Comparison of ENCODE assay signal across 9 cellular contexts in the genomic region with DNA sequence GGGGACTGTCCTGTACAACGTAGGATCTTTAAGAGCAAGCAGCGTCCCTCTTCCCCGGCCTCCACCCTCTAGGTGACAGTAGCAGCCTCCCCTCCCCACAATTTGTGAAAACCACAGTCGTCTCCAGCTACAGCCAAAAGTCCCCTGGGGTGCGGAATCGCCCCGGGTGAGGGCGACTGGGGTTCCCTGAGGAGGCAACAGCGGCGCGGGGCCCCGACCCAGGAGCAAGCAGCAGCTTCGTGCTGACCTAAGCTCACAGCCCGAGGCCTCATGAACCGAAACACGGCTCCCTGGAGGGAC. TPM values are rescaled to one million over a fixed set of nuclear protein-coding genes. Genes with fewer than 3 reads are reported as not detected.
DNase-seq lines count a peak whose midpoint lies in the region; ATAC-seq, FAIRE-seq and TF ChIP-seq lines count a peak whose summit lies in the region.
"Had no signal": no experiment of that assay in that cellular context is flagged by ENCODE, and none has a peak within 500 bp of the region (broad histone marks: within the 10 kb centered on the region; RNA-seq: fewer than 3 reads in every experiment).

No MANE protein-coding gene starts in this region.

- TF ChIP-seq CTCF in WI38 (IDR thresholded peaks at IDR 0.05; ENCODE audit: low read depth, low read length) (no peak), right atrium auricular region (IDR thresholded peaks at IDR 0.05) (no peak), spleen (IDR thresholded peaks at IDR 0.05 in 8 of 11, conservative IDR thresholded peaks at IDR 0.05 in 3 of 11) (no peak)

- peak overlapping the region; percentile 91 to 94 for H3K27ac ChIP-seq in right atrium auricular region
- peak overlapping the region; percentile 95 to 98 (median 98) for H3K27ac ChIP-seq in spleen

- H3K4me1 ChIP-seq in right atrium auricular region (peaks cover 0 to 16% of the 10 kb centered on the region in 2 donors), spleen (peaks cover 6 to 23% (median 12%) of the 10 kb centered on the region in 6 donors)

- FAIRE-seq in HTR-8/SVneo (lab: Jason Lieb, UNC), result no peak

- TF ChIP-seq POLR2A in spleen (IDR thresholded peaks at IDR 0.05), result no peak

- intact Hi-C loops in spleen (cut with DNase I; ENCODE audit: low total_unique reads), result no loop called here

- peak; percentile 61 for DNase-seq in SKM-1 treated with dmso at 0.1 percent for 144 hours (lab: John Stamatoyannopoulos, UW; ENCODE audit: unreplicated experiment)
- DNase-seq in SKM-1 (lab: John Stamatoyannopoulos, UW; ENCODE audit: unreplicated experiment), result no peak
- DNase-seq in right atrium auricular region (ENCODE audit: low spot score), result no peak
- no peak for DNase-seq in spleen
- no peak for DNase-seq in HTR-8/SVneo (ENCODE audit: insufficient read length, low spot score)
- no peak for DNase-seq in hepatic stellate cell (ENCODE audit: low spot score)

- 0 to 2% (median 0%) methylated on average over 4 to 16 of the region's 16 CpGs for WGBS in spleen, 5 donors

- ATAC-seq in HG02973 (IDR thresholded peaks at IDR 0.05; ENCODE audit: unreplicated experiment), result peak; percentile 14

- peak overlapping the region; percentile 71 for H3K4me3 ChIP-seq in WI38 (ENCODE audit: low read depth, low read length)
- H3K4me3 ChIP-seq in right atrium auricular region, result peak overlapping the region; percentile 73 to 93
- peak overlapping the region; percentile 68 to 91 (median 85) for H3K4me3 ChIP-seq in spleen

- H3K9me3 ChIP-seq in right atrium auricular region (no peaks in the 10 kb centered on the region), spleen (peaks cover 0 to 14% (median 0%) of the 10 kb centered on the region in 8 donors)

- H3K27me3 ChIP-seq in right atrium auricular region (no peaks in the 10 kb centered on the region), spleen (replicated peaks in 1 of 7) (no peaks in the 10 kb centered on the region)

- peaks cover 10% of the 10 kb centered on the region for H3K36me3 ChIP-seq in right atrium auricular region
- H3K36me3 ChIP-seq in spleen, result peaks cover 0 to 28% (median 3%) of the 10 kb centered on the region in 6 donors

RNA-seq across cellular contexts. Expression of gene ZNF558, which starts 0.3 kb away (rescaled TPM):
- total RNA-seq in right atrium auricular region (10 to 100 TPM; 14.5 to 16.8 TPM), spleen (10 to 100 TPM; 20.0 to 27.7 (median 22.5) TPM)
- polyA plus RNA-seq in spleen, result 10 to 100 TPM; 13.1 to 14.1 (median 13.2) TPM

RNA-seq across cellular contexts. Expression of gene MBD3L1, which starts 0.4 kb away (rescaled TPM):
- not detected for total RNA-seq in right atrium auricular region
- total RNA-seq in spleen, result not detected
- polyA plus RNA-seq in spleen, result not detected
- total RNA-seq: dermis microvascular lymphatic vessel endothelial cell had no signal
